In the genomic region with DNA sequence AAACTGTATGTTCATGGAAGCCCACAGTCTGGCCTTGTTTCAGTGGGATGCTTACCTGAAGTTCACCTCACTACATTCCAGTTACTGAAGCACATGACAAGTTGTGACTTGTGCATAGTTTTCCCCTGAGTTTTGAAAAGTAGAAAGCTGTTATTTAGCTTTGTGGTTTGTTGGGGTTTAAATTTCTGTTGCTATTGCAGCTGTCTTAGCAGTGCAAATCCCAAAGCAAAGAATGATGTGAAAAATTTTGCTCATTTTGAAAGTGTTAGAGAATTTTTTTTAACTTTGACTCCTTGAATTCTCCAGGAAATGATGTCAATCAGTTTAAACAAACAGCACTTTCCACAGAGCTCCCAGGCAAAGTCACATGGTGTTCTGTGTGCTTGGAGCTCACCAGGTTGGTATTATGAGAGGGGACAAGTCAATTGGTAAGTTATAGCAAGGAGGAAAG, we compare ENCODE assay signal across 8 cellular contexts.
DNase-seq lines count a peak whose midpoint lies in the region; ATAC-seq and TF ChIP-seq lines count a peak whose summit lies in the region.
"Had no signal": no experiment of that assay in that cellular context is flagged by ENCODE, and none has a peak within 500 bp of the region (broad histone marks: within the 10 kb centered on the region; RNA-seq: fewer than 3 reads in every experiment).

No MANE protein-coding gene starts in this region.

- no peak overlapping the region for H3K4ac ChIP-seq in H9 (ENCODE audit: low read depth, low read length)

- H2BK5ac ChIP-seq in H9 (ENCODE audit: insufficient read length, low read length): no peak overlapping the region

- no peak overlapping the region for H4K8ac ChIP-seq in H9 (replicated peaks; ENCODE audit: insufficient read length, low read depth, low read length)

- no peak for TF ChIP-seq CTCF in H9 (conservative IDR thresholded peaks at IDR 0.05)
- TF ChIP-seq CTCF in foreskin fibroblast (IDR thresholded peaks at IDR 0.05; ENCODE audit: low read depth, low read length): no peak

- no peak overlapping the region for H4K91ac ChIP-seq in H9 (ENCODE audit: insufficient read length, low read depth, low read length)

- no peaks in the 10 kb centered on the region for H3K23me2 ChIP-seq in H9 (ENCODE audit: insufficient read length, low read depth, low read length, poor library complexity, severe bottlenecking)

- H3K79me1 ChIP-seq in H9 (ENCODE audit: insufficient read depth, low read depth, low read length, poor library complexity, severe bottlenecking): no peaks in the 10 kb centered on the region

- no peaks in the 10 kb centered on the region for H3K36me3 ChIP-seq in skeletal muscle satellite cell (ENCODE audit: insufficient read depth, low read length)

- H3K4me3 ChIP-seq in foreskin fibroblast (ENCODE audit: low read depth in 1 of 2, low read length in 2 of 2): no peak overlapping the region
- H3K4me3 ChIP-seq in skeletal muscle satellite cell (ENCODE audit: low read length): no peak overlapping the region

- peaks cover 33 to 40% of the 10 kb centered on the region in 2 experiments for H3K4me1 Mint-ChIP-seq in H9

- H2BK20ac ChIP-seq in H9 (ENCODE audit: low read depth, low read length, poor library complexity, severe bottlenecking): no peak overlapping the region

- peaks cover 13% of the 10 kb centered on the region for H3K9me3 ChIP-seq in H9 (ENCODE audit: control insufficient read depth, low read depth, low read length)
- no peaks in the 10 kb centered on the region for H3K9me3 ChIP-seq in skeletal muscle satellite cell (replicated peaks; ENCODE audit: low read length)

- no peaks in the 10 kb centered on the region for H3K27me3 Mint-ChIP-seq in H9 (ENCODE audit: low read depth)

- H4K5ac ChIP-seq in H9 (ENCODE audit: insufficient read length, low read depth, low read length): no peak overlapping the region

- ATAC-seq in SK-N-SH treated with all-trans-retinoic acid at 6 μM for 48 hours (peak; percentile 26; the same call in 2 of the 3 replicates), GM21576 (IDR thresholded peaks at IDR 0.05; ENCODE audit: unreplicated experiment) (no peak), GM19395 (IDR thresholded peaks at IDR 0.05; ENCODE audit: unreplicated experiment) (no peak)

- peaks cover 20 to 27% (median 27%) of the 10 kb centered on the region in 3 experiments for H3K36me3 Mint-ChIP-seq in H9 (ENCODE audit: insufficient read depth in 1 of 3, low read depth in 3 of 3)

- H4K20me1 ChIP-seq in H9 (ENCODE audit: control insufficient read depth, insufficient read depth, insufficient read length): no peaks in the 10 kb centered on the region

- no peak overlapping the region for H3K14ac ChIP-seq in H9 (ENCODE audit: insufficient read depth, low read length)

- H3K27me3 ChIP-seq in H9 (ENCODE audit: insufficient read depth, low read length) (no peaks in the 10 kb centered on the region), skeletal muscle satellite cell (ENCODE audit: control insufficient read depth, insufficient read depth, low read length) (no peaks in the 10 kb centered on the region)

- H3K4me3 Mint-ChIP-seq in H9: no peak overlapping the region

- H2BK120ac ChIP-seq in H9 (ENCODE audit: low read depth, low read length, poor library complexity, severe bottlenecking): no peak overlapping the region

- H3K27ac Mint-ChIP-seq in H9: peak overlapping the region in 1 of 3 experiments; percentile 2; a peak in 3 of 7 replicates

- peaks cover 19 to 33% of the 10 kb centered on the region in 2 experiments for H3K9me3 Mint-ChIP-seq in H9

- H2BK15ac ChIP-seq in H9 (ENCODE audit: low read depth, low read length): no peak overlapping the region

- DNase-seq in H9 (no peak), foreskin fibroblast (peak; percentile 44 to 45), OCI-M2 (lab: John Stamatoyannopoulos, UW; ENCODE audit: unreplicated experiment) (no peak)
- DNase-seq: NK-92 treated with Interleukin-12 subunit alpha and Interleukin-12 subunit beta, amount 100 ng/mL, for 24 hours had no signal

- H3K27ac ChIP-seq in H9 (ENCODE audit: insufficient read length, low read depth, low read length): peak overlapping the region; percentile 92

- no peak overlapping the region for H3K4me2 ChIP-seq in H9 (ENCODE audit: insufficient read depth, insufficient read length, low read length)
- peak overlapping the region; percentile 5 for H3K4me2 ChIP-seq in skeletal muscle satellite cell (ENCODE audit: low read length)

- no peak overlapping the region for H2AK5ac ChIP-seq in H9 (ENCODE audit: insufficient read length, low read length)

- no peak overlapping the region for H2BK12ac ChIP-seq in H9 (ENCODE audit: insufficient read length, low read depth, low read length)

- H3K9ac ChIP-seq in H9 (ENCODE audit: extremely low read depth, insufficient read length, low read length) (no peak overlapping the region), skeletal muscle satellite cell (ENCODE audit: low read depth, low read length) (peak overlapping the region; percentile 30)

- H3K18ac ChIP-seq in H9 (ENCODE audit: insufficient read length, low read depth, low read length): no peak overlapping the region

- H2AFZ ChIP-seq in H9 (ENCODE audit: low read length): no peak overlapping the region

- no peak overlapping the region for H3T11ph ChIP-seq in H9 (ENCODE audit: low read length)

- H3K56ac ChIP-seq in H9 (ENCODE audit: insufficient read length, low read depth, low read length): no peak overlapping the region

- H3K4me1 ChIP-seq in H9 (ENCODE audit: insufficient read depth, low read length) (peaks cover 2% of the 10 kb centered on the region), skeletal muscle satellite cell (ENCODE audit: control insufficient read depth, insufficient read depth, low read length) (peaks cover 21% of the 10 kb centered on the region)

- H3K23ac ChIP-seq in H9 (ENCODE audit: insufficient read length, low read depth, low read length): no peak overlapping the region

- no peaks in the 10 kb centered on the region for H3K79me2 ChIP-seq in H9 (ENCODE audit: insufficient read depth, low read length)

TF ChIP-seq in SK-N-SH treated with all-trans-retinoic acid at 6 μM for 48 hours, 23 proteins besides CTCF, POLR2A, EP300 and RAD21:
- TF ChIP-seq RARB (CRISPR knock-in tag; IDR thresholded peaks at IDR 0.05): no peak
- TF ChIP-seq, protein P1, sequence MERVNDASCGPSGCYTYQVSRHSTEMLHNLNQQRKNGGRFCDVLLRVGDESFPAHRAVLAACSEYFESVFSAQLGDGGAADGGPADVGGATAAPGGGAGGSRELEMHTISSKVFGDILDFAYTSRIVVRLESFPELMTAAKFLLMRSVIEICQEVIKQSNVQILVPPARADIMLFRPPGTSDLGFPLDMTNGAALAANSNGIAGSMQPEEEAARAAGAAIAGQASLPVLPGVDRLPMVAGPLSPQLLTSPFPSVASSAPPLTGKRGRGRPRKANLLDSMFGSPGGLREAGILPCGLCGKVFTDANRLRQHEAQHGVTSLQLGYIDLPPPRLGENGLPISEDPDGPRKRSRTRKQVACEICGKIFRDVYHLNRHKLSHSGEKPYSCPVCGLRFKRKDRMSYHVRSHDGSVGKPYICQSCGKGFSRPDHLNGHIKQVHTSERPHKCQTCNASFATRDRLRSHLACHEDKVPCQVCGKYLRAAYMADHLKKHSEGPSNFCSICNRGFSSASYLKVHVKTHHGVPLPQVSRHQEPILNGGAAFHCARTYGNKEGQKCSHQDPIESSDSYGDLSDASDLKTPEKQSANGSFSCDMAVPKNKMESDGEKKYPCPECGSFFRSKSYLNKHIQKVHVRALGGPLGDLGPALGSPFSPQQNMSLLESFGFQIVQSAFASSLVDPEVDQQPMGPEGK (CRISPR knock-in tag; IDR thresholded peaks at IDR 0.05; ENCODE audit: borderline replicate concordance): no peak
- TF ChIP-seq ZC3H10 (CRISPR knock-in tag; IDR thresholded peaks at IDR 0.05): no peak
- TF ChIP-seq TCF4 (CRISPR knock-in tag; IDR thresholded peaks at IDR 0.05; ENCODE audit: borderline replicate concordance): no peak
- no peak for TF ChIP-seq CSDC2 (CRISPR knock-in tag; IDR thresholded peaks at IDR 0.05)
- TF ChIP-seq, protein P2, sequence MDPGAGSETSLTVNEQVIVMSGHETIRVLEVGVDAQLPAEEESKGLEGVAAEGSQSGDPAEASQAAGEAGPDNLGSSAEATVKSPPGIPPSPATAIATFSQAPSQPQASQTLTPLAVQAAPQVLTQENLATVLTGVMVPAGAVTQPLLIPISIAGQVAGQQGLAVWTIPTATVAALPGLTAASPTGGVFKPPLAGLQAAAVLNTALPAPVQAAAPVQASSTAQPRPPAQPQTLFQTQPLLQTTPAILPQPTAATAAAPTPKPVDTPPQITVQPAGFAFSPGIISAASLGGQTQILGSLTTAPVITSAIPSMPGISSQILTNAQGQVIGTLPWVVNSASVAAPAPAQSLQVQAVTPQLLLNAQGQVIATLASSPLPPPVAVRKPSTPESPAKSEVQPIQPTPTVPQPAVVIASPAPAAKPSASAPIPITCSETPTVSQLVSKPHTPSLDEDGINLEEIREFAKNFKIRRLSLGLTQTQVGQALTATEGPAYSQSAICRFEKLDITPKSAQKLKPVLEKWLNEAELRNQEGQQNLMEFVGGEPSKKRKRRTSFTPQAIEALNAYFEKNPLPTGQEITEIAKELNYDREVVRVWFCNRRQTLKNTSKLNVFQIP (CRISPR knock-in tag; IDR thresholded peaks at IDR 0.05; ENCODE audit: borderline replicate concordance, low read depth): no peak
TF ChIP-seq in SK-N-SH treated with all-trans-retinoic acid at 6 μM for 48 hours: peak in this region for 0.

Comparison
In these comparisons a context has a peak if more than half of its experiments do, and no peak if none do; other contexts are left out.
1. DNase-seq: peak in foreskin fibroblast (2 of 2); none in H9 (single experiment) and OCI-M2 (single experiment).